Comparison of ENCODE assay signal across 1 cellular context in genomic region chr10:14585287-14586193, GRCh38.
TF ChIP-seq lines count a peak whose summit lies in the region.

No MANE protein-coding gene starts in this region.

TF ChIP-seq in H1, 55 proteins besides CTCF, POLR2A, EP300 and RAD21 (continued from another document):
- TF ChIP-seq USF2 (IDR thresholded peaks at IDR 0.05; ENCODE audit: low read length) (no peak), POU5F1 (IDR thresholded peaks at IDR 0.05; ENCODE audit: low read depth, low read length) (no peak), BACH1 (IDR thresholded peaks at IDR 0.05; ENCODE audit: low read length) (no peak), NRF1 (IDR thresholded peaks at IDR 0.05; ENCODE audit: low read depth, low read length) (no peak), EGR1 (IDR thresholded peaks at IDR 0.05; ENCODE audit: borderline replicate concordance, low read depth, low read length) (no peak), TBP (IDR thresholded peaks at IDR 0.05; ENCODE audit: low read depth, low read length) (no peak), RXRA (IDR thresholded peaks at IDR 0.05; ENCODE audit: insufficient read depth, low read depth, low read length) (no peak), TAF1 (IDR thresholded peaks at IDR 0.05; ENCODE audit: low read depth, low read length) (no peak), BRCA1 (IDR thresholded peaks at IDR 0.05; ENCODE audit: low read depth, low read length) (no peak), SP1 (IDR thresholded peaks at IDR 0.05; ENCODE audit: low read depth, low read length) (no peak), TEAD4 (IDR thresholded peaks at IDR 0.05; ENCODE audit: low read depth, low read length) (no peak), TAF7 (optimal IDR thresholded peaks at IDR 0.05; ENCODE audit: borderline replicate concordance, low read depth, low read length) (no peak), SIN3A (conservative IDR thresholded peaks at IDR 0.05 in 1 of 2, IDR thresholded peaks at IDR 0.05 in 1 of 2; ENCODE audit: low read depth in 1 of 2, low read length in 2 of 2) (no peak), GABPA (IDR thresholded peaks at IDR 0.05; ENCODE audit: borderline replicate concordance, insufficient read depth, low read length) (no peak)
